Comparison of ENCODE assay signal across 8 cellular contexts in genomic region chr21:34844033-34844923, GRCh38.
DNase-seq lines count a peak whose midpoint lies in the region; ATAC-seq and TF ChIP-seq lines count a peak whose summit lies in the region.

No MANE protein-coding gene starts in this region.

- DNase-seq in CD14-positive monocyte (ENCODE audit: low spot score) (peak; percentile 82), H9 (no peak), colonic mucosa (no peak), naive B cell (no peak), NCI-H446 treated with DMSO at 0.1 percent for 48 hours (lab: John Stamatoyannopoulos, UW) (no peak), NCI-H446 (lab: John Stamatoyannopoulos, UW) (no peak)

- WGBS in H9 (ENCODE audit: extremely low coverage, insufficient read length, low lambda C conversion rate), result no CpG with 5 or more reads among the region's 12 CpGs

- H3K27me3 ChIP-seq in H9 (ENCODE audit: insufficient read depth, low read length) (no peaks in the 10 kb centered on the region), colonic mucosa (no peaks in the 10 kb centered on the region)

- no peak overlapping the region for H2BK120ac ChIP-seq in H9 (ENCODE audit: low read depth, low read length, poor library complexity, severe bottlenecking)

- H3K23me2 ChIP-seq in H9 (ENCODE audit: insufficient read length, low read depth, low read length, poor library complexity, severe bottlenecking), result no peaks in the 10 kb centered on the region

- H3K4me2 ChIP-seq in H9 (ENCODE audit: insufficient read depth, insufficient read length, low read length), result no peak overlapping the region

- H2AFZ ChIP-seq in H9 (ENCODE audit: low read length), result no peak overlapping the region

- H3K23ac ChIP-seq in H9 (ENCODE audit: insufficient read length, low read depth, low read length), result no peak overlapping the region

- H3T11ph ChIP-seq in H9 (ENCODE audit: low read length), result no peak overlapping the region

- no peaks in the 10 kb centered on the region for H3K36me3 ChIP-seq in colonic mucosa

- H3K27ac ChIP-seq in H9 (ENCODE audit: insufficient read length, low read depth, low read length) (no peak overlapping the region), colonic mucosa (peak overlapping the region; percentile 53)

- ATAC-seq in naive B cell (ENCODE audit: low read depth in 2 of 2) (peak; percentile 70 to 72), HG02610 (IDR thresholded peaks at IDR 0.05; ENCODE audit: unreplicated experiment) (no peak), HG02970 (IDR thresholded peaks at IDR 0.05; ENCODE audit: low FRiP score, unreplicated experiment) (no peak)

- H3K4me1 ChIP-seq in H9 (ENCODE audit: insufficient read depth, low read length), result no peaks in the 10 kb centered on the region; the same call in 1 of the 2 replicates
- peaks cover 25% of the 10 kb centered on the region for H3K4me1 ChIP-seq in colonic mucosa

- no peak overlapping the region for H4K91ac ChIP-seq in H9 (ENCODE audit: insufficient read length, low read depth, low read length)

- no peak overlapping the region for H2BK12ac ChIP-seq in H9 (ENCODE audit: insufficient read length, low read depth, low read length)

- H3K14ac ChIP-seq in H9 (ENCODE audit: insufficient read depth, low read length), result no peak overlapping the region

- no peak overlapping the region for H4K8ac ChIP-seq in H9 (replicated peaks; ENCODE audit: insufficient read length, low read depth, low read length)

- H2BK20ac ChIP-seq in H9 (ENCODE audit: low read depth, low read length, poor library complexity, severe bottlenecking), result peak overlapping the region; percentile 29

- H3K4me1 Mint-ChIP-seq in CD14-positive monocyte, result peaks cover 43% of the 10 kb centered on the region
- peaks cover 39 to 45% of the 10 kb centered on the region in 2 experiments for H3K4me1 Mint-ChIP-seq in H9
- peaks cover 30 to 35% (median 33%) of the 10 kb centered on the region in 3 donors for H3K4me1 Mint-ChIP-seq in naive B cell

- H3K27me3 Mint-ChIP-seq in CD14-positive monocyte (ENCODE audit: low read depth in 3 of 3) (peaks cover 0 to 2% (median 0%) of the 10 kb centered on the region in 3 donors), H9 (ENCODE audit: low read depth) (peaks cover 27% of the 10 kb centered on the region), naive B cell (no peaks in the 10 kb centered on the region)

- peaks cover 73 to 89% of the 10 kb centered on the region in 2 donors for H3K36me3 Mint-ChIP-seq in CD14-positive monocyte
- no peaks in the 10 kb centered on the region for H3K36me3 Mint-ChIP-seq in H9 (ENCODE audit: insufficient read depth in 1 of 3, low read depth in 3 of 3)
- H3K36me3 Mint-ChIP-seq in naive B cell, result peaks cover 6 to 15% of the 10 kb centered on the region in 2 donors

- intact Hi-C loops in CD14-positive monocyte (cut with micrococcal nuclease), result no loop called here
- intact Hi-C loops in colonic mucosa (cut with DNase I), result no loop called here

- H3K4me3 ChIP-seq in colonic mucosa, result no peak overlapping the region

- TF ChIP-seq CTCF in CD14-positive monocyte (IDR thresholded peaks at IDR 0.05), result no peak
- TF ChIP-seq CTCF in H9 (conservative IDR thresholded peaks at IDR 0.05), result no peak
- no peak for TF ChIP-seq CTCF in colonic mucosa (IDR thresholded peaks at IDR 0.05)

- H3K4me3 Mint-ChIP-seq in CD14-positive monocyte (peak overlapping the region; percentile 32 to 67), H9 (no peak overlapping the region), naive B cell (peak overlapping the region in 2 of 8 donors; percentile 45 to 66)

- no peaks in the 10 kb centered on the region for H3K79me2 ChIP-seq in H9 (ENCODE audit: insufficient read depth, low read length)

- no peak overlapping the region for H3K4ac ChIP-seq in H9 (ENCODE audit: low read depth, low read length)

- H3K9me3 ChIP-seq in H9 (ENCODE audit: control insufficient read depth, low read depth, low read length) (no peaks in the 10 kb centered on the region), colonic mucosa (no peaks in the 10 kb centered on the region)

- no peaks in the 10 kb centered on the region for H3K9me3 Mint-ChIP-seq in CD14-positive monocyte
- no peaks in the 10 kb centered on the region for H3K9me3 Mint-ChIP-seq in H9
- H3K9me3 Mint-ChIP-seq in naive B cell, result no peaks in the 10 kb centered on the region

- H2BK5ac ChIP-seq in H9 (ENCODE audit: insufficient read length, low read length), result no peak overlapping the region

- no peaks in the 10 kb centered on the region for H4K20me1 ChIP-seq in H9 (ENCODE audit: control insufficient read depth, insufficient read depth, insufficient read length)

- no peak overlapping the region for H3K18ac ChIP-seq in H9 (ENCODE audit: insufficient read length, low read depth, low read length)

- H3K56ac ChIP-seq in H9 (ENCODE audit: insufficient read length, low read depth, low read length), result no peak overlapping the region

- no peak overlapping the region for H4K5ac ChIP-seq in H9 (ENCODE audit: insufficient read length, low read depth, low read length)

- H2AK5ac ChIP-seq in H9 (ENCODE audit: insufficient read length, low read length), result no peak overlapping the region

- H2BK15ac ChIP-seq in H9 (ENCODE audit: low read depth, low read length), result no peak overlapping the region

- H3K9ac ChIP-seq in H9 (ENCODE audit: extremely low read depth, insufficient read length, low read length) (no peak overlapping the region), colonic mucosa (ENCODE audit: low read depth in 2 of 2, low read length in 2 of 2) (peak overlapping the region in 1 of 2 donors; percentile 62)

- no peaks in the 10 kb centered on the region for H3K79me1 ChIP-seq in H9 (ENCODE audit: insufficient read depth, low read depth, low read length, poor library complexity, severe bottlenecking)

- H3K27ac Mint-ChIP-seq in CD14-positive monocyte (peak overlapping the region; percentile 85 to 94 (median 90)), H9 (no peak overlapping the region), naive B cell (peak overlapping the region; percentile 72 to 92 (median 80))

Comparison
In these comparisons a context has a peak if more than half of its experiments do, and no peak if none do; other contexts are left out.
1. H3K27ac Mint-ChIP-seq: peak in CD14-positive monocyte (7 of 7) and naive B cell (6 of 6); none in H9 (0 of 3).
2. H3K4me3 Mint-ChIP-seq: peak in CD14-positive monocyte (2 of 2); none in H9 (0 of 2).
3. ATAC-seq: peak in naive B cell (2 of 2); none in HG02610 (single experiment) and HG02970 (single experiment).